In genomic region chr10:45420453-45421192, GRCh38 we compare ENCODE assay signal across 8 cellular contexts. TPM values are rescaled to one million over a fixed set of nuclear protein-coding genes. Genes with fewer than 3 reads are reported as not detected.
DNase-seq lines count a peak whose midpoint lies in the region; ATAC-seq and TF ChIP-seq lines count a peak whose summit lies in the region.

No MANE protein-coding gene starts in this region.

- H3K79me2 ChIP-seq in PC-9 (ENCODE audit: low read depth), result no peaks in the 10 kb centered on the region

- H2AFZ ChIP-seq in PC-9, result no peak overlapping the region

- no TSS peak for BruUV-seq in PC-9 (replicated peaks; lab: Mats Ljungman, UMichigan)

- no peaks in the 10 kb centered on the region for H3F3A ChIP-seq in PC-9 (ENCODE audit: insufficient read depth, low read depth)

- DNase-seq in DMS53 (lab: John Stamatoyannopoulos, UW), result peak; percentile 95
- peak; percentile 56 to 77 for DNase-seq in PC-9
- peak in 32 of 56 donors; percentile 15 to 69 (median 36) for DNase-seq in amygdala (lab: John Stamatoyannopoulos, UW)
- DNase-seq in inferior parietal cortex (ENCODE audit: extremely low spot score), result peak; percentile 67
- DNase-seq in stimulated activated CD8-positive, alpha-beta memory T cell treated with anti-CD3 and anti-CD28 coated beads, Interleukin-15, amount 100 ng/mL, for 1 hour (ENCODE audit: low read depth), result peak; percentile 37
- no peak for DNase-seq in BE2C

- H3K27ac ChIP-seq in PC-9, result no peak overlapping the region

- intact Hi-C loops in PC-9 (cut with micrococcal nuclease; ENCODE audit: unreplicated experiment), result no loop called here

- H3K9me2 ChIP-seq in PC-9 (ENCODE audit: insufficient read depth), result no peaks in the 10 kb centered on the region

- H3K4me1 ChIP-seq in PC-9 (replicated peaks; ENCODE audit: insufficient read depth), result peaks cover 2% of the 10 kb centered on the region; the same call in 1 of the 2 replicates
- H3K4me1 ChIP-seq in BE2C, result no peaks in the 10 kb centered on the region; the same call in 1 of the 2 replicates

- no peak overlapping the region for H3K4me3 ChIP-seq in PC-9
- H3K4me3 ChIP-seq in BE2C (ENCODE audit: low read depth, low read length), result no peak overlapping the region

- H3K9me3 ChIP-seq in PC-9 (ENCODE audit: insufficient read depth, low read depth) (no peaks in the 10 kb centered on the region), BE2C (no peaks in the 10 kb centered on the region)

- H4K20me1 ChIP-seq in PC-9 (ENCODE audit: insufficient read depth), result no peaks in the 10 kb centered on the region

- no peaks in the 10 kb centered on the region for H3K36me3 ChIP-seq in PC-9 (ENCODE audit: low read depth)
- no peaks in the 10 kb centered on the region for H3K36me3 ChIP-seq in BE2C

- TF ChIP-seq CTCF in PC-9 (conservative IDR thresholded peaks at IDR 0.05) (no peak), BE2C (IDR thresholded peaks at IDR 0.05; ENCODE audit: low read depth, low read length) (no peak)

- CTCF ChIA-PET in PC-9 (lab: Charles Lee), result no interaction called here

- POLR2A ChIA-PET in PC-9 (lab: Charles Lee; ENCODE audit: unreplicated experiment), result interaction anchor here (0.6 kb wide), 1 partner anchor 27 kb away, joined by 4 read pairs; no protein-coding TSS in a partner anchor

- H3K4me2 ChIP-seq in PC-9, result no peak overlapping the region

- H3K27me3 ChIP-seq in PC-9 (ENCODE audit: insufficient read depth, low read depth) (no peaks in the 10 kb centered on the region), BE2C (peaks cover 11% of the 10 kb centered on the region)

- peak; percentile 48 for ATAC-seq in GM19455 (IDR thresholded peaks at IDR 0.05; ENCODE audit: unreplicated experiment)
- ATAC-seq in HG03521 (IDR thresholded peaks at IDR 0.05; ENCODE audit: unreplicated experiment), result peak; percentile 36

RNA-seq across cellular contexts. Expression of gene ALOX5, which starts 46.6 kb away (rescaled TPM):
- total RNA-seq in PC-9 (2021), result 66.5 and 86.8 TPM in 2 replicates
- not detected for polyA plus RNA-seq in BE2C (2012; ENCODE audit: insufficient read depth, insufficient read length, low read depth)
